Comparison of ENCODE assay signal across 1 cellular context in the genomic region with DNA sequence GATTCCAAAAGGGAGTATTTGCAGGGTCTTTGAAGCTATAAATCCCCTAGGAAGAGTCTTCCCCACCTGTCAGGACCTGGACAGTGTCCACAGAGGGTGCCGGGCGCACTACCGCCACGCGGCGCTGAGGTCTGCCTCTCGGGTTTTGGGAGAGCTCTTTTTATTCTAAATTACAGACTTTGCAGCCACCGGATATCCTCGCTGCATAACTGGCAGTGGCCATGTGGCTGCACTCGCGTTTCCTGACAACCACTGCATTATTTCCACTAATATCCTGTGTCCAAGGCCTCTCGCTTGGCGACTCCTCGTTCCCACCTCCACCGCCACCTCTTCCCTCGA.
A peak's percentile ranks its signal among the peaks of the same experiment; 100 is the strongest.
TF ChIP-seq lines count a peak whose summit lies in the region.

No MANE protein-coding gene starts in this region.

TF ChIP-seq in HepG2, 621 proteins besides CTCF, POLR2A, EP300 and RAD21 (continued from another document and continues in another):
- peak; percentile 27; the same call in 1 of the 2 replicates for TF ChIP-seq CCDC6 (CRISPR knock-in tag; IDR thresholded peaks at IDR 0.05)
- no peak for TF ChIP-seq NR1H2 (CRISPR knock-in tag; IDR thresholded peaks at IDR 0.05; ENCODE audit: borderline replicate concordance, low read depth)
- TF ChIP-seq ARNT2 (CRISPR knock-in tag; IDR thresholded peaks at IDR 0.05; ENCODE audit: low read depth), result no peak
- TF ChIP-seq NKX3-1 (CRISPR knock-in tag; IDR thresholded peaks at IDR 0.05), result 0 out of 2 replicates have a peak, but pooled peaks have one; percentile 20
- peak; percentile 21; the same call in 1 of the 2 replicates for TF ChIP-seq HOXA9 (CRISPR knock-in tag; IDR thresholded peaks at IDR 0.05; ENCODE audit: borderline replicate concordance)
- no peak for TF ChIP-seq PAWR (CRISPR knock-in tag; IDR thresholded peaks at IDR 0.05; ENCODE audit: borderline replicate concordance)
- peak; percentile 59; the same call in 1 of the 2 replicates for TF ChIP-seq ZNF232 (CRISPR knock-in tag; IDR thresholded peaks at IDR 0.05; ENCODE audit: borderline replicate concordance)
- TF ChIP-seq, protein P1, sequence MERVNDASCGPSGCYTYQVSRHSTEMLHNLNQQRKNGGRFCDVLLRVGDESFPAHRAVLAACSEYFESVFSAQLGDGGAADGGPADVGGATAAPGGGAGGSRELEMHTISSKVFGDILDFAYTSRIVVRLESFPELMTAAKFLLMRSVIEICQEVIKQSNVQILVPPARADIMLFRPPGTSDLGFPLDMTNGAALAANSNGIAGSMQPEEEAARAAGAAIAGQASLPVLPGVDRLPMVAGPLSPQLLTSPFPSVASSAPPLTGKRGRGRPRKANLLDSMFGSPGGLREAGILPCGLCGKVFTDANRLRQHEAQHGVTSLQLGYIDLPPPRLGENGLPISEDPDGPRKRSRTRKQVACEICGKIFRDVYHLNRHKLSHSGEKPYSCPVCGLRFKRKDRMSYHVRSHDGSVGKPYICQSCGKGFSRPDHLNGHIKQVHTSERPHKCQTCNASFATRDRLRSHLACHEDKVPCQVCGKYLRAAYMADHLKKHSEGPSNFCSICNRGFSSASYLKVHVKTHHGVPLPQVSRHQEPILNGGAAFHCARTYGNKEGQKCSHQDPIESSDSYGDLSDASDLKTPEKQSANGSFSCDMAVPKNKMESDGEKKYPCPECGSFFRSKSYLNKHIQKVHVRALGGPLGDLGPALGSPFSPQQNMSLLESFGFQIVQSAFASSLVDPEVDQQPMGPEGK (CRISPR knock-in tag; IDR thresholded peaks at IDR 0.05), result no peak
- 0 out of 2 replicates have a peak, but pooled peaks have one; percentile 18 for TF ChIP-seq ZNF776 (CRISPR knock-in tag; IDR thresholded peaks at IDR 0.05)
- TF ChIP-seq ZNF781 (CRISPR knock-in tag; IDR thresholded peaks at IDR 0.05; ENCODE audit: borderline replicate concordance, not compliant biosample characterization), result peak; percentile 69
- TF ChIP-seq RXRA (CRISPR knock-in tag; IDR thresholded peaks at IDR 0.05), result no peak
- 0 out of 2 replicates have a peak, but pooled peaks have one; percentile 78 for TF ChIP-seq AHR (CRISPR knock-in tag; IDR thresholded peaks at IDR 0.05)
- no peak for TF ChIP-seq SNAPC2 (CRISPR knock-in tag; IDR thresholded peaks at IDR 0.05)
- no peak for TF ChIP-seq HDAC6 (IDR thresholded peaks at IDR 0.05; ENCODE audit: low read depth, low read length)
- TF ChIP-seq GFI1 (CRISPR knock-in tag; IDR thresholded peaks at IDR 0.05; ENCODE audit: borderline replicate concordance), result peak; percentile 57; the same call in 1 of the 2 replicates
- TF ChIP-seq ZNF746 (CRISPR knock-in tag; IDR thresholded peaks at IDR 0.05), result no peak
- TF ChIP-seq ZNF616 (CRISPR knock-in tag; IDR thresholded peaks at IDR 0.05; ENCODE audit: low read depth), result no peak
- TF ChIP-seq SRF (IDR thresholded peaks at IDR 0.05; ENCODE audit: low read depth, low read length), result no peak
- no peak for TF ChIP-seq REXO4 (CRISPR knock-in tag; IDR thresholded peaks at IDR 0.05; ENCODE audit: borderline replicate concordance)
- no peak for TF ChIP-seq BRCA1 (CRISPR knock-in tag; IDR thresholded peaks at IDR 0.05)
- TF ChIP-seq, protein P2, sequence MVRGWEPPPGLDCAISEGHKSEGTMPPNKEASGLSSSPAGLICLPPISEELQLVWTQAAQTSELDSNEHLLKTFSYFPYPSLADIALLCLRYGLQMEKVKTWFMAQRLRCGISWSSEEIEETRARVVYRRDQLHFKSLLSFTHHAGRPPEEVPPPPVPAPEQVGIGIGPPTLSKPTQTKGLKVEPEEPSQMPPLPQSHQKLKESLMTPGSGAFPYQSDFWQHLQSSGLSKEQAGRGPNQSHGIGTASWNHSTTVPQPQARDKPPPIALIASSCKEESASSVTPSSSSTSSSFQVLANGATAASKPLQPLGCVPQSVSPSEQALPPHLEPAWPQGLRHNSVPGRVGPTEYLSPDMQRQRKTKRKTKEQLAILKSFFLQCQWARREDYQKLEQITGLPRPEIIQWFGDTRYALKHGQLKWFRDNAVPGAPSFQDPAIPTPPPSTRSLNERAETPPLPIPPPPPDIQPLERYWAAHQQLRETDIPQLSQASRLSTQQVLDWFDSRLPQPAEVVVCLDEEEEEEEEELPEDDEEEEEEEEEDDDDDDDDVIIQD (CRISPR knock-in tag; IDR thresholded peaks at IDR 0.05; ENCODE audit: low read depth), result no peak
- TF ChIP-seq ZNF44 (CRISPR knock-in tag; IDR thresholded peaks at IDR 0.05), result no peak
- TF ChIP-seq ZNF703 (CRISPR knock-in tag; IDR thresholded peaks at IDR 0.05; ENCODE audit: borderline replicate concordance), result 0 out of 2 replicates have a peak, but pooled peaks have one; percentile 37
- 0 out of 2 replicates have a peak, but pooled peaks have one; percentile 2 for TF ChIP-seq KAT7 (CRISPR knock-in tag; IDR thresholded peaks at IDR 0.05; ENCODE audit: borderline replicate concordance)
- no peak for TF ChIP-seq IKZF1 (IDR thresholded peaks at IDR 0.05)
- TF ChIP-seq ZNF598 (CRISPR knock-in tag; IDR thresholded peaks at IDR 0.05; ENCODE audit: borderline replicate concordance), result no peak; the same call in 1 of the 2 replicates
- no peak for TF ChIP-seq BRD4 (CRISPR knock-in tag; IDR thresholded peaks at IDR 0.05)
- TF ChIP-seq, protein P3, sequence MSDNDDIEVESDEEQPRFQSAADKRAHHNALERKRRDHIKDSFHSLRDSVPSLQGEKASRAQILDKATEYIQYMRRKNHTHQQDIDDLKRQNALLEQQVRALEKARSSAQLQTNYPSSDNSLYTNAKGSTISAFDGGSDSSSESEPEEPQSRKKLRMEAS (IDR thresholded peaks at IDR 0.05), result peak; percentile 54
- TF ChIP-seq ZNF564 (CRISPR knock-in tag; IDR thresholded peaks at IDR 0.05), result no peak
- TF ChIP-seq ZNF17 (CRISPR knock-in tag; IDR thresholded peaks at IDR 0.05), result no peak
- no peak for TF ChIP-seq ZNF33B (CRISPR knock-in tag; IDR thresholded peaks at IDR 0.05)
- no peak for TF ChIP-seq FOXK1 (CRISPR knock-in tag; IDR thresholded peaks at IDR 0.05; ENCODE audit: borderline replicate concordance, low read depth)
- no peak for TF ChIP-seq ZFP37 (CRISPR knock-in tag; IDR thresholded peaks at IDR 0.05; ENCODE audit: borderline replicate concordance)
- TF ChIP-seq ZNF570 (CRISPR knock-in tag; IDR thresholded peaks at IDR 0.05; ENCODE audit: borderline replicate concordance), result no peak
- TF ChIP-seq ZNF101 (CRISPR knock-in tag; IDR thresholded peaks at IDR 0.05; ENCODE audit: borderline replicate concordance, low read depth), result no peak
- TF ChIP-seq, protein P4, sequence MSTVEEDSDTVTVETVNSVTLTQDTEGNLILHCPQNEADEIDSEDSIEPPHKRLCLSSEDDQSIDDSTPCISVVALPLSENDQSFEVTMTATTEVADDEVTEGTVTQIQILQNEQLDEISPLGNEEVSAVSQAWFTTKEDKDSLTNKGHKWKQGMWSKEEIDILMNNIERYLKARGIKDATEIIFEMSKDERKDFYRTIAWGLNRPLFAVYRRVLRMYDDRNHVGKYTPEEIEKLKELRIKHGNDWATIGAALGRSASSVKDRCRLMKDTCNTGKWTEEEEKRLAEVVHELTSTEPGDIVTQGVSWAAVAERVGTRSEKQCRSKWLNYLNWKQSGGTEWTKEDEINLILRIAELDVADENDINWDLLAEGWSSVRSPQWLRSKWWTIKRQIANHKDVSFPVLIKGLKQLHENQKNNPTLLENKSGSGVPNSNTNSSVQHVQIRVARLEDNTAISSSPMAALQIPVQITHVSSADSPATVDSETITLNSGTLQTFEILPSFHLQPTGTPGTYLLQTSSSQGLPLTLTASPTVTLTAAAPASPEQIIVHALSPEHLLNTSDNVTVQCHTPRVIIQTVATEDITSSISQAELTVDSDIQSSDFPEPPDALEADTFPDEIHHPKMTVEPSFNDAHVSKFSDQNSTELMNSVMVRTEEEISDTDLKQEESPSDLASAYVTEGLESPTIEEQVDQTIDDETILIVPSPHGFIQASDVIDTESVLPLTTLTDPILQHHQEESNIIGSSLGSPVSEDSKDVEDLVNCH (CRISPR knock-in tag; IDR thresholded peaks at IDR 0.05), result no peak
- TF ChIP-seq STAT5B (CRISPR knock-in tag; IDR thresholded peaks at IDR 0.05), result 0 out of 2 replicates have a peak, but pooled peaks have one; percentile 27
- TF ChIP-seq ZFX (CRISPR knock-in tag; IDR thresholded peaks at IDR 0.05; ENCODE audit: low read depth), result peak; percentile 38; the same call in 1 of the 2 replicates
- no peak for TF ChIP-seq TBX3 (IDR thresholded peaks at IDR 0.05; ENCODE audit: borderline replicate concordance)
- TF ChIP-seq SAP130 (CRISPR knock-in tag; IDR thresholded peaks at IDR 0.05; ENCODE audit: low read depth), result peak; percentile 15; the same call in 1 of the 2 replicates
- TF ChIP-seq, protein P5, sequence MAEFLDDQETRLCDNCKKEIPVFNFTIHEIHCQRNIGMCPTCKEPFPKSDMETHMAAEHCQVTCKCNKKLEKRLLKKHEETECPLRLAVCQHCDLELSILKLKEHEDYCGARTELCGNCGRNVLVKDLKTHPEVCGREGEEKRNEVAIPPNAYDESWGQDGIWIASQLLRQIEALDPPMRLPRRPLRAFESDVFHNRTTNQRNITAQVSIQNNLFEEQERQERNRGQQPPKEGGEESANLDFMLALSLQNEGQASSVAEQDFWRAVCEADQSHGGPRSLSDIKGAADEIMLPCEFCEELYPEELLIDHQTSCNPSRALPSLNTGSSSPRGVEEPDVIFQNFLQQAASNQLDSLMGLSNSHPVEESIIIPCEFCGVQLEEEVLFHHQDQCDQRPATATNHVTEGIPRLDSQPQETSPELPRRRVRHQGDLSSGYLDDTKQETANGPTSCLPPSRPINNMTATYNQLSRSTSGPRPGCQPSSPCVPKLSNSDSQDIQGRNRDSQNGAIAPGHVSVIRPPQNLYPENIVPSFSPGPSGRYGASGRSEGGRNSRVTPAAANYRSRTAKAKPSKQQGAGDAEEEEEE (CRISPR knock-in tag; IDR thresholded peaks at IDR 0.05; ENCODE audit: borderline replicate concordance), result no peak
- TF ChIP-seq, protein P6, sequence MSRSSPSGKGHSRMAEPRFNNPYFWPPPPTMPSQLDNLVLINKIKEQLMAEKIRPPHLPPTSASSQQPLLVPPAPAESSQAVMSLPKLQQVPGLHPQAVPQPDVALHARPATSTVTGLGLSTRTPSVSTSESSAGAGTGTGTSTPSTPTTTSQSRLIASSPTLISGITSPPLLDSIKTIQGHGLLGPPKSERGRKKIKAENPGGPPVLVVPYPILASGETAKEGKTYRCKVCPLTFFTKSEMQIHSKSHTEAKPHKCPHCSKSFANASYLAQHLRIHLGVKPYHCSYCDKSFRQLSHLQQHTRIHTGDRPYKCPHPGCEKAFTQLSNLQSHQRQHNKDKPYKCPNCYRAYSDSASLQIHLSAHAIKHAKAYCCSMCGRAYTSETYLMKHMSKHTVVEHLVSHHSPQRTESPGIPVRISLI (CRISPR knock-in tag; IDR thresholded peaks at IDR 0.05; ENCODE audit: borderline replicate concordance), result no peak
- no peak for TF ChIP-seq RFXANK (CRISPR knock-in tag; IDR thresholded peaks at IDR 0.05)
- TF ChIP-seq, protein P7, sequence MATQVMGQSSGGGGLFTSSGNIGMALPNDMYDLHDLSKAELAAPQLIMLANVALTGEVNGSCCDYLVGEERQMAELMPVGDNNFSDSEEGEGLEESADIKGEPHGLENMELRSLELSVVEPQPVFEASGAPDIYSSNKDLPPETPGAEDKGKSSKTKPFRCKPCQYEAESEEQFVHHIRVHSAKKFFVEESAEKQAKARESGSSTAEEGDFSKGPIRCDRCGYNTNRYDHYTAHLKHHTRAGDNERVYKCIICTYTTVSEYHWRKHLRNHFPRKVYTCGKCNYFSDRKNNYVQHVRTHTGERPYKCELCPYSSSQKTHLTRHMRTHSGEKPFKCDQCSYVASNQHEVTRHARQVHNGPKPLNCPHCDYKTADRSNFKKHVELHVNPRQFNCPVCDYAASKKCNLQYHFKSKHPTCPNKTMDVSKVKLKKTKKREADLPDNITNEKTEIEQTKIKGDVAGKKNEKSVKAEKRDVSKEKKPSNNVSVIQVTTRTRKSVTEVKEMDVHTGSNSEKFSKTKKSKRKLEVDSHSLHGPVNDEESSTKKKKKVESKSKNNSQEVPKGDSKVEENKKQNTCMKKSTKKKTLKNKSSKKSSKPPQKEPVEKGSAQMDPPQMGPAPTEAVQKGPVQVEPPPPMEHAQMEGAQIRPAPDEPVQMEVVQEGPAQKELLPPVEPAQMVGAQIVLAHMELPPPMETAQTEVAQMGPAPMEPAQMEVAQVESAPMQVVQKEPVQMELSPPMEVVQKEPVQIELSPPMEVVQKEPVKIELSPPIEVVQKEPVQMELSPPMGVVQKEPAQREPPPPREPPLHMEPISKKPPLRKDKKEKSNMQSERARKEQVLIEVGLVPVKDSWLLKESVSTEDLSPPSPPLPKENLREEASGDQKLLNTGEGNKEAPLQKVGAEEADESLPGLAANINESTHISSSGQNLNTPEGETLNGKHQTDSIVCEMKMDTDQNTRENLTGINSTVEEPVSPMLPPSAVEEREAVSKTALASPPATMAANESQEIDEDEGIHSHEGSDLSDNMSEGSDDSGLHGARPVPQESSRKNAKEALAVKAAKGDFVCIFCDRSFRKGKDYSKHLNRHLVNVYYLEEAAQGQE (IDR thresholded peaks at IDR 0.05; ENCODE audit: borderline replicate concordance in 1 of 2, low read depth in 1 of 2, low read length in 2 of 2), result peak in 1 of 2 experiments; percentile 81
- 0 out of 2 replicates have a peak, but pooled peaks have one; percentile 28 for TF ChIP-seq ZNF12 (CRISPR knock-in tag; IDR thresholded peaks at IDR 0.05)
- TF ChIP-seq, protein P8, sequence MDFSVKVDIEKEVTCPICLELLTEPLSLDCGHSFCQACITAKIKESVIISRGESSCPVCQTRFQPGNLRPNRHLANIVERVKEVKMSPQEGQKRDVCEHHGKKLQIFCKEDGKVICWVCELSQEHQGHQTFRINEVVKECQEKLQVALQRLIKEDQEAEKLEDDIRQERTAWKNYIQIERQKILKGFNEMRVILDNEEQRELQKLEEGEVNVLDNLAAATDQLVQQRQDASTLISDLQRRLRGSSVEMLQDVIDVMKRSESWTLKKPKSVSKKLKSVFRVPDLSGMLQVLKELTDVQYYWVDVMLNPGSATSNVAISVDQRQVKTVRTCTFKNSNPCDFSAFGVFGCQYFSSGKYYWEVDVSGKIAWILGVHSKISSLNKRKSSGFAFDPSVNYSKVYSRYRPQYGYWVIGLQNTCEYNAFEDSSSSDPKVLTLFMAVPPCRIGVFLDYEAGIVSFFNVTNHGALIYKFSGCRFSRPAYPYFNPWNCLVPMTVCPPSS (IDR thresholded peaks at IDR 0.05), result no peak
